ENCODE assay signal across 2 cellular contexts in the genomic region with DNA sequence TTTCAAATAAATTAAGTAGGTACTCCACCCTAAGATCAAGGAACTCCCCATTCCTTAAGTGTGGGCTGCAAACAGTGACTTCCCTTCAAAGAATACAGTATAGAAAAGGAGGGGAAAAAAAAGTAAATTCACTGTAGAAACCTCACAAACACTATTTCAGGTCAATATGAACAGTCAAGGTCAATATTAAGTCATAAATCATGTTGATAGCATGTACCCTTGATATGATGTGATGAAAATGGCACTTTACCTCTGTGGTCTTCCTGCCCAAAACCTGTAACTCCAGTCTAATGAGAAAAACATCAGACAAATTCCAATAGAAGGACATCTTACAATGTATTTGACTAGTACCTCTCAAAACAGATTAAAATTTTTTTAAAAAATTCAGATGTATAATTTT.
A peak's percentile ranks its signal among the peaks of the same experiment; 100 is the strongest.
TF ChIP-seq lines count a peak whose summit lies in the region.

No MANE protein-coding gene starts in this region.

TF ChIP-seq in HEK293T, 16 proteins besides CTCF, POLR2A, EP300 and RAD21 (continued from another document):
- TF ChIP-seq, protein P1, sequence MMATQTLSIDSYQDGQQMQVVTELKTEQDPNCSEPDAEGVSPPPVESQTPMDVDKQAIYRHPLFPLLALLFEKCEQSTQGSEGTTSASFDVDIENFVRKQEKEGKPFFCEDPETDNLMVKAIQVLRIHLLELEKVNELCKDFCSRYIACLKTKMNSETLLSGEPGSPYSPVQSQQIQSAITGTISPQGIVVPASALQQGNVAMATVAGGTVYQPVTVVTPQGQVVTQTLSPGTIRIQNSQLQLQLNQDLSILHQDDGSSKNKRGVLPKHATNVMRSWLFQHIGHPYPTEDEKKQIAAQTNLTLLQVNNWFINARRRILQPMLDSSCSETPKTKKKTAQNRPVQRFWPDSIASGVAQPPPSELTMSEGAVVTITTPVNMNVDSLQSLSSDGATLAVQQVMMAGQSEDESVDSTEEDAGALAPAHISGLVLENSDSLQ (IDR thresholded peaks at IDR 0.05): peak; percentile 59

TF ChIP-seq in K562, 482 proteins besides CTCF, POLR2A, EP300 and RAD21:
- TF ChIP-seq, protein P2, sequence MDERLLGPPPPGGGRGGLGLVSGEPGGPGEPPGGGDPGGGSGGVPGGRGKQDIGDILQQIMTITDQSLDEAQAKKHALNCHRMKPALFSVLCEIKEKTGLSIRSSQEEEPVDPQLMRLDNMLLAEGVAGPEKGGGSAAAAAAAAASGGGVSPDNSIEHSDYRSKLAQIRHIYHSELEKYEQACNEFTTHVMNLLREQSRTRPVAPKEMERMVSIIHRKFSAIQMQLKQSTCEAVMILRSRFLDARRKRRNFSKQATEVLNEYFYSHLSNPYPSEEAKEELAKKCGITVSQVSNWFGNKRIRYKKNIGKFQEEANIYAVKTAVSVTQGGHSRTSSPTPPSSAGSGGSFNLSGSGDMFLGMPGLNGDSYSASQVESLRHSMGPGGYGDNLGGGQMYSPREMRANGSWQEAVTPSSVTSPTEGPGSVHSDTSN (CRISPR knock-in tag; IDR thresholded peaks at IDR 0.05; ENCODE audit: low read depth): no peak
- TF ChIP-seq, protein P2 (tag; conservative IDR thresholded peaks at IDR 0.05; ENCODE audit: low read depth): peak; percentile 48; the same call in 1 of the 2 replicates
- TF ChIP-seq FOXP1 (CRISPR knock-in tag; IDR thresholded peaks at IDR 0.05): no peak
- peak; percentile 50 for TF ChIP-seq MEIS2 (IDR thresholded peaks at IDR 0.05; ENCODE audit: partially characterized antibody)
